Comparison of ENCODE assay signal across 1 cellular context in the genomic region with DNA sequence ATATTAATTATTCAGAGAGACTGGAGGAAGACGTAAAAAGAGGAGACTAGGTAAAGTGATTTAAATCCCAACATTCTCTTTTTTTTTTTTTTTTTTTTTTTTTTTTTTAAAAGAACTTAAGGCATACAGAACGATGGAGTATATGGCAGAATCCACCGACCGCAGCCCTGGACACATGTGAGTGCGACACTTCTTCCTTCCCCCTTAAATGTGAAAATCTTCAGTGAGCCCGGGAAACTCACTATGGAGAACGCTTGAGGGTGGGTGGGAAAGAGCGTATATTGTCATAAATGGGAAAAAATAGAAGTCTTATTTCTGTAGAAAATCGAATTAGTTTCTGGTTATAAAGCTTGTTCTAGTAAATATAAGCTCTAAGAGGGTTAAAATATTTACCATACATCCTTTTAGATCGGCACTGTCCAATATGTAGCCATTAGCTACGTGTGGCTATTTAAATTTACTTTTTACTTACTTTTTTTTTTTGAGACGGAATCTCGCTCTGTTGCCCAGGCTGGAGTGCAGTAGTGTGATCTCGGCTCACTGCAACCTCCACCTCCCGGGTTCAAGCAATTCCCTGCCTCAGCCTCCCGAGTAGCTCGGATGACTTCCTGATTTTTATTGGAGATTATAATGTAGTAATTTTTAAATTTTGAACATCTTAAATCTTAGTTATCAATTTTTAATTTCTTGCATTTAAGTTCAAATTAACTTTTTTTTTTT.
TF ChIP-seq lines count a peak whose summit lies in the region.

No MANE protein-coding gene starts in this region.

TF ChIP-seq in GM23338, 12 proteins besides CTCF, POLR2A, EP300 and RAD21 (continued from another document):
- TF ChIP-seq, protein P1, sequence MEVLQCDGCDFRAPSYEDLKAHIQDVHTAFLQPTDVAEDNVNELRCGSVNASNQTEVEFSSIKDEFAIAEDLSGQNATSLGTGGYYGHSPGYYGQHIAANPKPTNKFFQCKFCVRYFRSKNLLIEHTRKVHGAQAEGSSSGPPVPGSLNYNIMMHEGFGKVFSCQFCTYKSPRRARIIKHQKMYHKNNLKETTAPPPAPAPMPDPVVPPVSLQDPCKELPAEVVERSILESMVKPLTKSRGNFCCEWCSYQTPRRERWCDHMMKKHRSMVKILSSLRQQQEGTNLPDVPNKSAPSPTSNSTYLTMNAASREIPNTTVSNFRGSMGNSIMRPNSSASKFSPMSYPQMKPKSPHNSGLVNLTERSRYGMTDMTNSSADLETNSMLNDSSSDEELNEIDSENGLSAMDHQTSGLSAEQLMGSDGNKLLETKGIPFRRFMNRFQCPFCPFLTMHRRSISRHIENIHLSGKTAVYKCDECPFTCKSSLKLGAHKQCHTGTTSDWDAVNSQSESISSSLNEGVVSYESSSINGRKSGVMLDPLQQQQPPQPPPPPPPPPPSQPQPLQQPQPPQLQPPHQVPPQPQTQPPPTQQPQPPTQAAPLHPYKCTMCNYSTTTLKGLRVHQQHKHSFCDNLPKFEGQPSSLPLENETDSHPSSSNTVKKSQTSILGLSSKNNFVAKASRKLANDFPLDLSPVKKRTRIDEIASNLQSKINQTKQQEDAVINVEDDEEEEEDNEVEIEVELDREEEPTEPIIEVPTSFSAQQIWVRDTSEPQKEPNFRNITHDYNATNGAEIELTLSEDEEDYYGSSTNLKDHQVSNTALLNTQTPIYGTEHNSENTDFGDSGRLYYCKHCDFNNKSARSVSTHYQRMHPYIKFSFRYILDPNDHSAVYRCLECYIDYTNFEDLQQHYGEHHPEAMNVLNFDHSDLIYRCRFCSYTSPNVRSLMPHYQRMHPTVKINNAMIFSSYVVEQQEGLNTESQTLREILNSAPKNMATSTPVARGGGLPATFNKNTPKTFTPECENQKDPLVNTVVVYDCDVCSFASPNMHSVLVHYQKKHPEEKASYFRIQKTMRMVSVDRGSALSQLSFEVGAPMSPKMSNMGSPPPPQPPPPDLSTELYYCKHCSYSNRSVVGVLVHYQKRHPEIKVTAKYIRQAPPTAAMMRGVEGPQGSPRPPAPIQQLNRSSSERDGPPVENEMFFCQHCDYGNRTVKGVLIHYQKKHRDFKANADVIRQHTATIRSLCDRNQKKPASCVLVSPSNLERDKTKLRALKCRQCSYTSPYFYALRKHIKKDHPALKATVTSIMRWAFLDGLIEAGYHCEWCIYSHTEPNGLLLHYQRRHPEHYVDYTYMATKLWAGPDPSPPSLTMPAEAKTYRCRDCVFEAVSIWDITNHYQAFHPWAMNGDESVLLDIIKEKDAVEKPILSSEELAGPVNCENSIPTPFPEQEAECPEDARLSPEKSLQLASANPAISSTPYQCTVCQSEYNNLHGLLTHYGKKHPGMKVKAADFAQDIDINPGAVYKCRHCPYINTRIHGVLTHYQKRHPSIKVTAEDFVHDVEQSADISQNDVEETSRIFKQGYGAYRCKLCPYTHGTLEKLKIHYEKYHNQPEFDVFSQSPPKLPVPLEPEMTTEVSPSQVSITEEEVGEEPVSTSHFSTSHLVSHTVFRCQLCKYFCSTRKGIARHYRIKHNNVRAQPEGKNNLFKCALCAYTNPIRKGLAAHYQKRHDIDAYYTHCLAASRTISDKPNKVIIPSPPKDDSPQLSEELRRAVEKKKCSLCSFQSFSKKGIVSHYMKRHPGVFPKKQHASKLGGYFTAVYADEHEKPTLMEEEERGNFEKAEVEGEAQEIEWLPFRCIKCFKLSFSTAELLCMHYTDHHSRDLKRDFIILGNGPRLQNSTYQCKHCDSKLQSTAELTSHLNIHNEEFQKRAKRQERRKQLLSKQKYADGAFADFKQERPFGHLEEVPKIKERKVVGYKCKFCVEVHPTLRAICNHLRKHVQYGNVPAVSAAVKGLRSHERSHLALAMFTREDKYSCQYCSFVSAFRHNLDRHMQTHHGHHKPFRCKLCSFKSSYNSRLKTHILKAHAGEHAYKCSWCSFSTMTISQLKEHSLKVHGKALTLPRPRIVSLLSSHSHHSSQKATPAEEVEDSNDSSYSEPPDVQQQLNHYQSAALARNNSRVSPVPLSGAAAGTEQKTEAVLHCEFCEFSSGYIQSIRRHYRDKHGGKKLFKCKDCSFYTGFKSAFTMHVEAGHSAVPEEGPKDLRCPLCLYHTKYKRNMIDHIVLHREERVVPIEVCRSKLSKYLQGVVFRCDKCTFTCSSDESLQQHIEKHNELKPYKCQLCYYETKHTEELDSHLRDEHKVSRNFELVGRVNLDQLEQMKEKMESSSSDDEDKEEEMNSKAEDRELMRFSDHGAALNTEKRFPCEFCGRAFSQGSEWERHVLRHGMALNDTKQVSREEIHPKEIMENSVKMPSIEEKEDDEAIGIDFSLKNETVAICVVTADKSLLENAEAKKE (CRISPR knock-in tag; IDR thresholded peaks at IDR 0.05) = no peak
